Comparison of ENCODE assay signal across 2 cellular contexts in the genomic region with DNA sequence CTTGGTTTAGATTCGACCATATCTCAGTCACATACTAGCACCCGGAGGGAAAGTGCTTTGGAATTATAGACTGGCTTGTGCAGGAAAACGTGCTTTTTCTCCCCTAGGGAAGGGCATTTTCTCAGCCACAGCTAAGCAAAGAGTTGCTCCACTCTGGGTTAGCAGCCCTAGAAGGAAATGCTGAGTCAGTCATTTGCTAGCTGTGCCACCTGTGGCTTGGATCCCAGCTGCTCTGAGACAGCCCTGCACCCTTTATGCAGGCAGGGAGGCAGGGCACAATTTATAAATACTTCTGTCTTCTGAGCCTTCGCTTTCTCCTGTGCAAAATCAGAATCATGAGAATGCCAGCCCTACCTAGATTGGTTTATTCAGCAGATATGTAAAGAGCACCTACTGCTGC.
TF ChIP-seq lines count a peak whose summit lies in the region.

No MANE protein-coding gene starts in this region.

TF ChIP-seq in A549, 52 proteins besides CTCF, POLR2A, EP300 and RAD21:
- TF ChIP-seq FOSL2 (IDR thresholded peaks at IDR 0.05), result no peak
- no peak for TF ChIP-seq FOSL2 (CRISPR knock-in tag; IDR thresholded peaks at IDR 0.05)
- TF ChIP-seq GATA3 (IDR thresholded peaks at IDR 0.05; ENCODE audit: borderline replicate concordance), result no peak
- no peak for TF ChIP-seq CBX2 (IDR thresholded peaks at IDR 0.05; ENCODE audit: borderline replicate concordance, low read depth)
- TF ChIP-seq CBX8 (IDR thresholded peaks at IDR 0.05), result no peak
- TF ChIP-seq TP53 (CRISPR knock-in tag; IDR thresholded peaks at IDR 0.05), result no peak
- no peak for TF ChIP-seq ZNF302 (CRISPR knock-in tag; IDR thresholded peaks at IDR 0.05)
- TF ChIP-seq HEYL (CRISPR knock-in tag; IDR thresholded peaks at IDR 0.05), result no peak
- TF ChIP-seq MAFK (IDR thresholded peaks at IDR 0.05; ENCODE audit: partially characterized antibody), result peak; percentile 87

TF ChIP-seq in HepG2, 621 proteins besides CTCF, POLR2A, EP300 and RAD21:
- no peak for TF ChIP-seq ZNF441 (CRISPR knock-in tag; IDR thresholded peaks at IDR 0.05; ENCODE audit: borderline replicate concordance)
- TF ChIP-seq CHD4 (IDR thresholded peaks at IDR 0.05; ENCODE audit: borderline replicate concordance, low read length), result no peak
- peak; percentile 84 for TF ChIP-seq MAFF (IDR thresholded peaks at IDR 0.05; ENCODE audit: low read depth, low read length)
- peak; percentile 64 to 89 for TF ChIP-seq MAFK (conservative IDR thresholded peaks at IDR 0.05 in 1 of 2, IDR thresholded peaks at IDR 0.05 in 1 of 2; ENCODE audit: low read length in 2 of 2)
